In the genomic region with DNA sequence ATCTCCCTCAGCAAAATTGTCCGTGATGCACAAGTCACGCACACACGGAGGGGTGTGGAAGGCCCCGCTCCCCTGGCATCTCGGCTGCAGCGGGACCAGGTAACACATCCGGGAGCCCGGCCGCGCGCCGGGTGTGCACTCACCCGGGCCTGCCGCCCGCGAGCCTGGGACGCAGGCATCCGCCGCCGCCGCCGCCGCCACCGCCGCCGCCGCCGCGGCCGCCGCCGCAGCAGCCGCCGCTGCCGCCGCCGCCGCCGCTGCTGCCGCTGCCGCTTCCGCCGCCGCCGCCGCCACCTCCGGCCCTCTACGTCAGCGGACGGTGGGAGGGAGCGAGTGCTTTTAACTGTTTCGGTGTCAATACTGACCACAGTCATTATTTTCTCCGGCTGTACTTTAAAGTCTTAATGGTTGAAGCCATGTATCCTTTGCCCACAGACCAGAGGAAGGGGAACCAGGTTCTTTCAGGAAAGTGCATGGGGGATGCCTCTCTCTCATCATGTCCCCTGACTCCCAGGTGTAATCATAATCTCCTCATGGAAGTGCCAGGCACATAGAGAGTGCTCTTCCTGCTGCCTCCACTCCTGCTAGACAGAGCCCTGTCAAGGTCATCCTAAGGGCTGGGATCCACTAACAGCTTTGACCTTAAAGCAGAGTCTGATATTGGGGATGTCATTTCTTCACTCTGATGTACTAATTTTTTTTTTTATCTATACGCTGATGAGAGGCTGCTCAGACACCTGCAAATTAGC, we compare ENCODE assay signal across 8 cellular contexts. TPM values are rescaled to one million over a fixed set of nuclear protein-coding genes. Genes with fewer than 3 reads are reported as not detected.
DNase-seq lines count a peak whose midpoint lies in the region; ATAC-seq and TF ChIP-seq lines count a peak whose summit lies in the region.

No MANE protein-coding gene starts in this region.

- H3K27me3 Mint-ChIP-seq in activated CD8-positive, alpha-beta T cell treated with anti-CD3 and anti-CD28 coated beads, Interleukin-2, amount 10 ng/mL, durations not matched to agents 7 days and 5 days (ENCODE audit: low read depth): peaks cover 11% of the 10 kb centered on the region
- peaks cover 0 to 13% (median 0%) of the 10 kb centered on the region in 5 donors for H3K27me3 Mint-ChIP-seq in naive thymus-derived CD4-positive, alpha-beta T cell

- H4K20me1 ChIP-seq in DND-41 (ENCODE audit: insufficient read depth, low read length): no peaks in the 10 kb centered on the region

- no peaks in the 10 kb centered on the region for H3K36me3 Mint-ChIP-seq in activated CD8-positive, alpha-beta T cell treated with anti-CD3 and anti-CD28 coated beads, Interleukin-2, amount 10 ng/mL, durations not matched to agents 7 days and 5 days (ENCODE audit: low read depth)
- peaks cover 0 to 3% (median 0%) of the 10 kb centered on the region in 5 donors for H3K36me3 Mint-ChIP-seq in naive thymus-derived CD4-positive, alpha-beta T cell

- no peak for TF ChIP-seq CTCF in DND-41 (IDR thresholded peaks at IDR 0.05; ENCODE audit: borderline replicate concordance, extremely low read depth, low read length, poor library complexity, severe bottlenecking)

- H3K9me3 Mint-ChIP-seq in activated CD8-positive, alpha-beta T cell treated with anti-CD3 and anti-CD28 coated beads, Interleukin-2, amount 10 ng/mL, durations not matched to agents 7 days and 5 days (ENCODE audit: insufficient read depth): peaks cover 8% of the 10 kb centered on the region
- H3K9me3 Mint-ChIP-seq in naive thymus-derived CD4-positive, alpha-beta T cell: peaks cover 0 to 46% (median 5%) of the 10 kb centered on the region in 11 donors

- intact Hi-C loops in naive thymus-derived CD4-positive, alpha-beta T cell (cut with micrococcal nuclease): loop anchor here in 1 of 2 donors (5.0 kb wide), 3 partner anchors 475 to 1455 kb away; a partner anchor contains a TSS

- peaks cover 3% of the 10 kb centered on the region for H3K4me1 Mint-ChIP-seq in activated CD8-positive, alpha-beta T cell treated with anti-CD3 and anti-CD28 coated beads, Interleukin-2, amount 10 ng/mL, durations not matched to agents 7 days and 5 days (ENCODE audit: low read depth)
- H3K4me1 Mint-ChIP-seq in naive thymus-derived CD4-positive, alpha-beta T cell: peaks cover 0 to 19% (median 14%) of the 10 kb centered on the region in 7 donors

- H3K79me2 ChIP-seq in DND-41 (ENCODE audit: insufficient read depth, low read length): no peaks in the 10 kb centered on the region

- CTCF ChIA-PET in activated CD8-positive, alpha-beta T cell treated with anti-CD3 and anti-CD28 coated beads, Interleukin-2, amount 10 ng/mL, durations not matched to agents 7 days and 5 days (lab: Charles Lee): no interaction called here
- CTCF ChIA-PET in naive thymus-derived CD4-positive, alpha-beta T cell (lab: Charles Lee): no interaction called here

- H3K27ac ChIP-seq in DND-41 (ENCODE audit: low read length): peak overlapping the region; percentile 46
- no peak overlapping the region for H3K27ac ChIP-seq in naive thymus-derived CD4-positive, alpha-beta T cell (ENCODE audit: low read depth, low read length)

- ATAC-seq in DND-41 (ENCODE audit: insufficient read depth, low read depth) (peak; percentile 92), GM21619 (IDR thresholded peaks at IDR 0.05; ENCODE audit: unreplicated experiment) (peak; percentile 83), esophagus mucosa (peak; percentile 39)
- ATAC-seq in activated CD8-positive, alpha-beta T cell treated with anti-CD3 and anti-CD28 coated beads, Interleukin-2, amount 10 ng/mL, durations not matched to agents 7 days and 5 days: no peak
- peak; percentile 56 for ATAC-seq in naive thymus-derived CD4-positive, alpha-beta T cell

- no peaks in the 10 kb centered on the region for H3K9me3 ChIP-seq in DND-41 (ENCODE audit: insufficient read depth, low read length, severe bottlenecking)
- H3K9me3 ChIP-seq in naive thymus-derived CD4-positive, alpha-beta T cell (ENCODE audit: control insufficient read depth in 2 of 3, low read length in 3 of 3): peaks cover 0 to 4% (median 0%) of the 10 kb centered on the region in 3 experiments

- H3K27me3 ChIP-seq in DND-41 (ENCODE audit: insufficient read depth, low read length, poor library complexity): no peaks in the 10 kb centered on the region
- H3K27me3 ChIP-seq in naive thymus-derived CD4-positive, alpha-beta T cell (ENCODE audit: control insufficient read depth in 2 of 2, insufficient read depth in 2 of 2, low read length in 2 of 2): no peaks in the 10 kb centered on the region

- peak overlapping the region; percentile 72 for H3K4me2 ChIP-seq in DND-41 (ENCODE audit: insufficient read depth, low read length)

- H3K36me3 ChIP-seq in DND-41 (ENCODE audit: insufficient read depth, low read length): no peaks in the 10 kb centered on the region
- no peaks in the 10 kb centered on the region for H3K36me3 ChIP-seq in naive thymus-derived CD4-positive, alpha-beta T cell (ENCODE audit: control insufficient read depth in 2 of 3, insufficient read depth in 3 of 3, low read length in 3 of 3)

- H3K4me1 ChIP-seq in DND-41 (ENCODE audit: insufficient read depth, low read length): peaks cover 9% of the 10 kb centered on the region
- peaks cover 0 to 4% of the 10 kb centered on the region in 2 donors for H3K4me1 ChIP-seq in naive thymus-derived CD4-positive, alpha-beta T cell (ENCODE audit: control insufficient read depth in 2 of 2, insufficient read depth in 2 of 2, low read length in 2 of 2)

- H3K9ac ChIP-seq in DND-41 (ENCODE audit: low read depth, low read length): peak overlapping the region; percentile 50

- peak overlapping the region; percentile 21 to 69; a peak in 3 of 4 replicates for H3K4me3 ChIP-seq in DND-41 (ENCODE audit: low read depth in 1 of 2, low read length in 2 of 2)
- H3K4me3 ChIP-seq in naive thymus-derived CD4-positive, alpha-beta T cell (ENCODE audit: low read length): peak overlapping the region; percentile 56

- POLR2A ChIA-PET in activated CD8-positive, alpha-beta T cell treated with anti-CD3 and anti-CD28 coated beads, Interleukin-2, amount 10 ng/mL, durations not matched to agents 7 days and 5 days (lab: Charles Lee): no interaction called here
- POLR2A ChIA-PET in naive thymus-derived CD4-positive, alpha-beta T cell (lab: Charles Lee): interaction anchor here (0.6 kb wide), 1 partner anchor 1608 kb away, joined by 3 read pairs; no protein-coding TSS in a partner anchor

- peak overlapping the region; percentile 82 for H2AFZ ChIP-seq in DND-41 (ENCODE audit: low read depth, low read length)

- H3K27ac Mint-ChIP-seq in activated CD8-positive, alpha-beta T cell treated with anti-CD3 and anti-CD28 coated beads, Interleukin-2, amount 10 ng/mL, durations not matched to agents 7 days and 5 days: no peak overlapping the region
- H3K27ac Mint-ChIP-seq in naive thymus-derived CD4-positive, alpha-beta T cell: peak overlapping the region in 7 of 9 donors; percentile 24 to 83 (median 65)

- no peak overlapping the region for H3K4me3 Mint-ChIP-seq in activated CD8-positive, alpha-beta T cell treated with anti-CD3 and anti-CD28 coated beads, Interleukin-2, amount 10 ng/mL, durations not matched to agents 7 days and 5 days
- peak overlapping the region; percentile 70 to 86 (median 82) for H3K4me3 Mint-ChIP-seq in naive thymus-derived CD4-positive, alpha-beta T cell

- DNase-seq in DND-41 (peak; percentile 49), LoVo (ENCODE audit: low spot score) (peak; percentile 14), superior temporal gyrus (ENCODE audit: extremely low spot score) (peak; percentile 18), NCI-H226 (no peak)
- DNase-seq in activated CD8-positive, alpha-beta T cell treated with anti-CD3 and anti-CD28 coated beads, Interleukin-2, amount 10 ng/mL, durations not matched to agents 7 days and 5 days: peak; percentile 21
- DNase-seq in naive thymus-derived CD4-positive, alpha-beta T cell: peak; percentile 5 to 30 (median 19)

RNA-seq across cellular contexts. Expression of a gene that starts 38.0 kb away (rescaled TPM):
- not detected for total RNA-seq in activated CD8-positive, alpha-beta T cell treated with anti-CD3 and anti-CD28 coated beads, Interleukin-2, amount 10 ng/mL, durations not matched to agents 7 days and 5 days
- total RNA-seq in esophagus mucosa: not detected
- total RNA-seq in naive thymus-derived CD4-positive, alpha-beta T cell: not detected
- not detected for polyA plus RNA-seq in naive thymus-derived CD4-positive, alpha-beta T cell
